ENCODE assay signal across 19 cellular contexts in genomic region chr17:6505425-6506142, GRCh38. TPM values are rescaled to one million over a fixed set of nuclear protein-coding genes. Genes with fewer than 3 reads are reported as not detected.
A peak's percentile ranks its signal among the peaks of the same experiment; 100 is the strongest.
DNase-seq lines count a peak whose midpoint lies in the region; ATAC-seq and TF ChIP-seq lines count a peak whose summit lies in the region.
"Had no signal": no experiment of that assay in that cellular context is flagged by ENCODE, and none has a peak within 500 bp of the region (broad histone marks: within the 10 kb centered on the region; RNA-seq: fewer than 3 reads in every experiment).

No MANE protein-coding gene starts in this region.

- no peaks in the 10 kb centered on the region for H3K9me2 ChIP-seq in PC-3 (replicated peaks; ENCODE audit: low read length)

- H3K4me2 ChIP-seq in PC-3 (ENCODE audit: low read length): peak overlapping the region; percentile 57

- H3F3A ChIP-seq in PC-3 (ENCODE audit: low read length, unreplicated experiment): no peaks in the 10 kb centered on the region

- H2AFZ ChIP-seq in PC-3 (ENCODE audit: low read length): no peak overlapping the region

- H3K79me2 ChIP-seq in PC-3 (ENCODE audit: low read length): no peaks in the 10 kb centered on the region

- H3K4me1 ChIP-seq in PC-3 (ENCODE audit: insufficient read depth, low read length) (peaks cover 40% of the 10 kb centered on the region), right lobe of liver (no peaks in the 10 kb centered on the region)
- H3K4me1 ChIP-seq: heart right ventricle, psoas muscle had no signal

- H3K9me3 ChIP-seq in PC-3 (ENCODE audit: low read length) (no peaks in the 10 kb centered on the region), right lobe of liver (no peaks in the 10 kb centered on the region)
- H3K9me3 ChIP-seq: heart right ventricle, psoas muscle had no signal

- H3K27ac ChIP-seq in PC-3 (ENCODE audit: low read length): peak overlapping the region; percentile 93
- H3K27ac ChIP-seq in right lobe of liver: no peak overlapping the region
- H3K27ac ChIP-seq: heart right ventricle, psoas muscle had no signal

- intact Hi-C loops in PC-3 (cut with micrococcal nuclease): loop anchor here (5.0 kb wide), 1 partner anchor 47 kb away; no protein-coding TSS in a partner anchor
- intact Hi-C loops in right lobe of liver (cut with DNase I): no loop called here

- H3K27me3 ChIP-seq in PC-3 (ENCODE audit: low read length) (no peaks in the 10 kb centered on the region), right lobe of liver (no peaks in the 10 kb centered on the region)

- BruUV-seq in PC-3 (replicated peaks; lab: Mats Ljungman, UMichigan): no TSS peak

- peak; percentile 69 for DNase-seq in A172 (ENCODE audit: low spot score)
- peak; percentile 60 for DNase-seq in PC-3
- DNase-seq in dermis blood vessel endothelial cell: peak; percentile 63
- no peak for DNase-seq in right lobe of liver
- no peak for DNase-seq in stimulated activated CD4-positive, alpha-beta T cell treated with anti-CD3 and anti-CD28 coated beads, Interleukin-15, amount 100 ng/mL, for 24 hours
- DNase-seq in activated T-cell treated with anti-CD3 and anti-CD28 coated beads for 4 hours: no peak
- DNase-seq: CD8-positive, alpha-beta T cell; heart right ventricle; Kasumi-1; left colon; naive thymus-derived CD4-positive, alpha-beta T cell; NCI-H187; NCI-H526; psoas muscle; stimulated activated CD4-positive, alpha-beta T cell treated with anti-CD3 and anti-CD28 coated beads, Interleukin-1b, Interleukin-23, amount 100 ng/mL, for 48 hours had no signal

- no peak for TF ChIP-seq POLR2A in right lobe of liver (IDR thresholded peaks at IDR 0.05)

- POLR2A ChIA-PET in PC-3 (lab: Charles Lee; ENCODE audit: unreplicated experiment): no interaction called here

- 63% methylated on average over 10 of the region's 12 CpGs for WGBS in right lobe of liver (ENCODE audit: insufficient coverage, low coverage, low lambda C conversion rate, missing lambda C conversion rate)

- no peaks in the 10 kb centered on the region for H3K36me3 ChIP-seq in PC-3 (ENCODE audit: low read depth, low read length)
- no peaks in the 10 kb centered on the region for H3K36me3 ChIP-seq in right lobe of liver
- H3K36me3 ChIP-seq: heart right ventricle had no signal

- no peak for ATAC-seq in PC-3
- ATAC-seq in right lobe of liver: peak; percentile 27 to 51 (median 36)
- ATAC-seq in HG03045 (IDR thresholded peaks at IDR 0.05; ENCODE audit: unreplicated experiment): no peak
- ATAC-seq in HG03196 (IDR thresholded peaks at IDR 0.05; ENCODE audit: unreplicated experiment): no peak
- ATAC-seq: CD8-positive, alpha-beta T cell; GM12878; heart right ventricle; left colon; naive thymus-derived CD4-positive, alpha-beta T cell; Panc1; psoas muscle had no signal

- H4K20me1 ChIP-seq in PC-3 (ENCODE audit: low read length): no peaks in the 10 kb centered on the region

- no peak overlapping the region for H3K4me3 ChIP-seq in PC-3 (ENCODE audit: low read length)
- H3K4me3 ChIP-seq in right lobe of liver: no peak overlapping the region
- H3K4me3 ChIP-seq: GM12878, heart right ventricle, psoas muscle had no signal

- CTCF ChIA-PET in PC-3 (lab: Charles Lee): interaction anchor here (0.6 kb wide), 1 partner anchor 1066 kb away, joined by 3 read pairs; no protein-coding TSS in a partner anchor

- TF ChIP-seq CTCF in PC-3 (conservative IDR thresholded peaks at IDR 0.05; ENCODE audit: low read depth, low read length) (no peak), right lobe of liver (IDR thresholded peaks at IDR 0.05) (no peak)

- H3K9ac ChIP-seq in PC-3 (ENCODE audit: low read length): no peak overlapping the region

RNA-seq across cellular contexts. Expression of gene PITPNM3, which starts 50.8 kb away (rescaled TPM):
- 9.8 and 13.0 TPM in 2 replicates for total RNA-seq in A172 (2014; rRNA removed; shearing (Covaris generic))
- total RNA-seq in PC-3 (2014; rRNA removed) (7.1 and 9.7 TPM in 2 replicates), dermis blood vessel endothelial cell (0.23 and 0.34 TPM in 2 replicates), right lobe of liver (1 to 10 TPM in 5 of 6 experiments, under 1 TPM in 1; 0.91 to 3.8 (median 1.2) TPM)

Comparison
In these comparisons a context has a peak if more than half of its experiments do, and no peak if none do; other contexts are left out.
1. DNase-seq: peak in A172 (single experiment), PC-3 (single experiment) and dermis blood vessel endothelial cell (single experiment); none in right lobe of liver (0 of 3), stimulated activated CD4-positive, alpha-beta T cell treated with anti-CD3 and anti-CD28 coated beads, Interleukin-15, amount 100 ng/mL, for 24 hours (single experiment) and activated T-cell treated with anti-CD3 and anti-CD28 coated beads for 4 hours (single experiment).
2. ATAC-seq: peak in right lobe of liver (4 of 4); none in PC-3 (single experiment), HG03045 (single experiment) and HG03196 (single experiment).